ENCODE assay signal across 23 cellular contexts in the genomic region with DNA sequence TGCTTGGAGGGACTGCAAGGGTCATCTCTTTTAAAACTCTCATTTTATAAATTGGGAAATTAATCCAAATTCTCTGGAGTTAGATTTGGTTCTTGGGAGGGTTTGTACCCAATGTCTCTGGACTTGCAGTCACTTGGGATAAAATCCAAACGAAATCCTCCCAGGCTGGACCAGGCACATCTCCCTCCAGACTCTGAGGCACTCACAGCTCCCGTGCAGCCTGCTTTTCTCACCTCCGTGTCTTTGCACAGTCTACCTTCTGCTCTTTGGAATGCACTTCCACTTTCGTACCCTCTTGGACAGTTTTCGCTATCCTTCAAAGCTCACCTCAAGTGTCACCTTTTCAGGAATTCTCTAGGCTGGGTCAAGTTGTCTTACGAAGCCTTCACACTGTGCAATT.
"Had no signal": no experiment of that assay in that cellular context is flagged by ENCODE, and none has a peak within 500 bp of the region (broad histone marks: within the 10 kb centered on the region; RNA-seq: fewer than 3 reads in every experiment).

No MANE protein-coding gene starts in this region.

- H3K4me3 Mint-ChIP-seq: activated CD4-positive, alpha-beta T cell treated with anti-CD3 and anti-CD28 coated beads, Interleukin-2, amount 10 ng/mL, durations not matched to agents 24 days and 14 days; activated CD8-positive, alpha-beta T cell treated with anti-CD3 and anti-CD28 coated beads, Interleukin-2, amount 10 ng/mL, durations not matched to agents 7 days and 5 days; activated naive CD4-positive, alpha-beta T cell treated with anti-CD3 and anti-CD28 coated beads, Interleukin-2, amount 10 ng/mL, durations not matched to agents 7 days and 5 days; activated naive CD8-positive, alpha-beta T cell treated with anti-CD3 and anti-CD28 coated beads, Interleukin-2, amount 50 U/mL, for 24 hours; activated T-cell treated with anti-CD3 and anti-CD28 coated beads, Interleukin-2, amount 50 U/mL, for 24 hours had no signal

- H3K9me3 ChIP-seq: esophagus muscularis mucosa, gastroesophageal sphincter, heart left ventricle, lower lobe of right lung, tibial nerve, uterus had no signal

- H3K4me1 ChIP-seq: heart left ventricle, lower lobe of right lung, uterus had no signal

- H3K27ac Mint-ChIP-seq: activated CD4-positive, alpha-beta T cell treated with anti-CD3 and anti-CD28 coated beads, Interleukin-2, amount 10 ng/mL, durations not matched to agents 24 days and 14 days; activated CD8-positive, alpha-beta T cell treated with anti-CD3 and anti-CD28 coated beads, Interleukin-2, amount 10 ng/mL, durations not matched to agents 7 days and 5 days; activated naive CD4-positive, alpha-beta T cell treated with anti-CD3 and anti-CD28 coated beads, Interleukin-2, amount 10 ng/mL, durations not matched to agents 7 days and 5 days; activated naive CD8-positive, alpha-beta T cell treated with anti-CD3 and anti-CD28 coated beads, Interleukin-2, amount 50 U/mL, for 24 hours; activated T-cell treated with anti-CD3 and anti-CD28 coated beads, Interleukin-2, amount 50 U/mL, for 24 hours had no signal

- H3K36me3 ChIP-seq: esophagus muscularis mucosa, gastroesophageal sphincter, heart left ventricle, lower lobe of right lung, tibial nerve, uterus had no signal

- H3K27me3 Mint-ChIP-seq: activated CD4-positive, alpha-beta T cell treated with anti-CD3 and anti-CD28 coated beads, Interleukin-2, amount 10 ng/mL, durations not matched to agents 24 days and 14 days; activated naive CD4-positive, alpha-beta T cell treated with anti-CD3 and anti-CD28 coated beads, Interleukin-2, amount 10 ng/mL, durations not matched to agents 7 days and 5 days; activated naive CD8-positive, alpha-beta T cell treated with anti-CD3 and anti-CD28 coated beads, Interleukin-2, amount 50 U/mL, for 24 hours; activated T-cell treated with anti-CD3 and anti-CD28 coated beads, Interleukin-2, amount 50 U/mL, for 24 hours; progenitor cell of endocrine pancreas had no signal

- H3K4me1 Mint-ChIP-seq: activated CD4-positive, alpha-beta T cell treated with anti-CD3 and anti-CD28 coated beads, Interleukin-2, amount 10 ng/mL, durations not matched to agents 24 days and 14 days; activated naive CD4-positive, alpha-beta T cell treated with anti-CD3 and anti-CD28 coated beads, Interleukin-2, amount 10 ng/mL, durations not matched to agents 7 days and 5 days; activated naive CD8-positive, alpha-beta T cell treated with anti-CD3 and anti-CD28 coated beads, Interleukin-2, amount 50 U/mL, for 24 hours had no signal

- H3K9me3 Mint-ChIP-seq: activated CD4-positive, alpha-beta T cell treated with anti-CD3 and anti-CD28 coated beads, Interleukin-2, amount 10 ng/mL, durations not matched to agents 24 days and 14 days; activated naive CD4-positive, alpha-beta T cell treated with anti-CD3 and anti-CD28 coated beads, Interleukin-2, amount 10 ng/mL, durations not matched to agents 7 days and 5 days; activated naive CD8-positive, alpha-beta T cell treated with anti-CD3 and anti-CD28 coated beads, Interleukin-2, amount 50 U/mL, for 24 hours; activated T-cell treated with anti-CD3 and anti-CD28 coated beads, Interleukin-2, amount 50 U/mL, for 24 hours; nephron had no signal

- H3K36me3 Mint-ChIP-seq: activated naive CD4-positive, alpha-beta T cell treated with anti-CD3 and anti-CD28 coated beads, Interleukin-2, amount 10 ng/mL, durations not matched to agents 7 days and 5 days had no signal

- DNase-seq: activated CD4-positive, alpha-beta T cell treated with anti-CD3 and anti-CD28 coated beads, Interleukin-2, amount 10 ng/mL, durations not matched to agents 24 days and 14 days; activated CD8-positive, alpha-beta T cell treated with anti-CD3 and anti-CD28 coated beads, Interleukin-2, amount 10 ng/mL, durations not matched to agents 7 days and 5 days; activated effector memory CD4-positive, alpha-beta T cell treated with Interleukin-2 at 50 U/mL for 16 hours; activated naive CD4-positive, alpha-beta T cell treated with anti-CD3 and anti-CD28 coated beads, Interleukin-2, amount 10 ng/mL, durations not matched to agents 7 days and 5 days; activated naive CD8-positive, alpha-beta T cell treated with anti-CD3 and anti-CD28 coated beads, Interleukin-2, amount 50 U/mL, for 24 hours; activated T-cell treated with anti-CD3 and anti-CD28 coated beads, Interleukin-2, amount 50 U/mL, for 24 hours; aorta; cortex of kidney; heart left ventricle; islet precursor cell; left colon; lower lobe of right lung; stimulated activated CD4-positive, alpha-beta T cell treated with anti-CD3 and anti-CD28 coated beads, Interleukin-12 subunit alpha, Interleukin-12 subunit beta, amount 100 ng/mL, for 4 hours; stimulated activated CD4-positive, alpha-beta T cell treated with anti-CD3 and anti-CD28 coated beads, Interleukin-1b, Interleukin-23, amount 100 ng/mL, for 48 hours; stimulated activated naive CD8-positive, alpha-beta T cell treated with anti-CD3 and anti-CD28 coated beads, Interleukin-15, Interleukin-2, amounts not matched to agents 100 U/mL and 50 U/mL, for 24 hours; substantia nigra; T1000; uterus had no signal

- H3K27ac ChIP-seq: esophagus muscularis mucosa, gastroesophageal sphincter, heart left ventricle, lower lobe of right lung, tibial nerve, uterus had no signal

- H3K4me3 ChIP-seq: esophagus muscularis mucosa, gastroesophageal sphincter, heart left ventricle, lower lobe of right lung, tibial nerve, uterus had no signal

- ATAC-seq: activated CD8-positive, alpha-beta T cell treated with anti-CD3 and anti-CD28 coated beads, Interleukin-2, amount 10 ng/mL, durations not matched to agents 7 days and 5 days; activated naive CD8-positive, alpha-beta T cell treated with anti-CD3 and anti-CD28 coated beads, Interleukin-2, amount 50 U/mL, for 24 hours; gastroesophageal sphincter; heart left ventricle; left colon; lower lobe of right lung; stimulated activated naive CD8-positive, alpha-beta T cell treated with anti-CD3 and anti-CD28 coated beads, Interleukin-15, Interleukin-2, amounts not matched to agents 100 U/mL and 50 U/mL, for 24 hours had no signal

- H3K27me3 ChIP-seq: tibial nerve, uterus had no signal
